ENCODE assay signal across 29 cellular contexts in the genomic region with DNA sequence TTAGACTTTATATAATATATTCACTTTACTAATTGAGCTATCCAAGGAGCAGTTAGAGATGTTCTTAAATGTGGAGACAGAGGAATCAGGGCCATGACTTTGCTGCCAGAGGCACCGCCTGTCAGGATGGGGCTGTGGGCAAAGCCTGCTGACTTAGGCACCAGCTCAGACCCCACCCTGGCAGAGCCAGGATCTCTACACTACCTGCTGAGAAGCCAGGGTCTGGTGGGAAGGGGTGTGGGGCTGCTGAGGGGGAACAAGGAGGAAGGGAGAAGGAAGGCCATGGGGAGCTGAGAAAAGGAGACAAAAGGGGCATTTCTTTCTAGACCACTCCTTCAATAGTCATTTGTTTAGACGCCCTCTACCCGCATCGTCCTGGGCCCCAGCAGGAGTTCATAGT.
"Had no signal": no experiment of that assay in that cellular context is flagged by ENCODE, and none has a peak within 500 bp of the region (broad histone marks: within the 10 kb centered on the region; RNA-seq: fewer than 3 reads in every experiment).

No MANE protein-coding gene starts in this region.

- ATAC-seq: activated CD8-positive, alpha-beta memory T cell treated with anti-CD3 and anti-CD28 coated beads, Interleukin-2, amount 10 ng/mL, durations not matched to agents 7 days and 5 days; activated CD8-positive, alpha-beta T cell treated with anti-CD3 and anti-CD28 coated beads, Interleukin-2, amount 10 ng/mL, durations not matched to agents 7 days and 5 days; activated naive CD8-positive, alpha-beta T cell treated with anti-CD3 and anti-CD28 coated beads, Interleukin-2, amount 50 U/mL, for 24 hours; body of pancreas; T-cell; T-helper 17 cell had no signal

- H3K36me3 Mint-ChIP-seq: activated CD8-positive, alpha-beta memory T cell treated with anti-CD3 and anti-CD28 coated beads, Interleukin-2, amount 10 ng/mL, durations not matched to agents 7 days and 5 days; activated naive CD4-positive, alpha-beta T cell treated with anti-CD3 and anti-CD28 coated beads, Interleukin-2, amount 10 ng/mL, durations not matched to agents 7 days and 5 days; activated naive CD4-positive, alpha-beta T cell treated with anti-CD3 and anti-CD28 coated beads, Interleukin-2, amount 50 U/mL, for 24 hours; activated naive CD8-positive, alpha-beta T cell; activated naive CD8-positive, alpha-beta T cell treated with anti-CD3 and anti-CD28 coated beads, Interleukin-2, amount 10 ng/mL, durations not matched to agents 7 days and 5 days; T-cell had no signal

- H3K27ac ChIP-seq: body of pancreas, brain microvascular endothelial cell, breast epithelium, VCaP had no signal

- H3K27me3 Mint-ChIP-seq: activated naive CD8-positive, alpha-beta T cell had no signal

- H3K27me3 ChIP-seq: body of pancreas had no signal

- H3K4me1 Mint-ChIP-seq: activated B cell treated with CpG ODN at 0.5 μM for 24 hours; activated CD4-positive, alpha-beta memory T cell treated with anti-CD3 and anti-CD28 coated beads, Interleukin-2, amount 10 ng/mL, durations not matched to agents 7 days and 5 days; activated CD4-positive, alpha-beta T cell treated with anti-CD3 and anti-CD28 coated beads, Interleukin-2, amount 10 ng/mL, durations not matched to agents 7 days and 5 days; activated CD8-positive, alpha-beta memory T cell treated with anti-CD3 and anti-CD28 coated beads, Interleukin-2, amount 10 ng/mL, durations not matched to agents 7 days and 5 days; activated naive CD4-positive, alpha-beta T cell treated with anti-CD3 and anti-CD28 coated beads, Interleukin-2, amount 10 ng/mL, durations not matched to agents 7 days and 5 days; activated naive CD4-positive, alpha-beta T cell treated with anti-CD3 and anti-CD28 coated beads, Interleukin-2, amount 50 U/mL, for 24 hours; activated naive CD8-positive, alpha-beta T cell treated with anti-CD3 and anti-CD28 coated beads, Interleukin-2, amount 10 ng/mL, durations not matched to agents 7 days and 5 days; activated naive CD8-positive, alpha-beta T cell treated with anti-CD3 and anti-CD28 coated beads, Interleukin-2, amount 50 U/mL, for 24 hours; T-cell; T-helper 17 cell had no signal

- DNase-seq: activated B cell treated with CpG ODN at 0.5 μM for 24 hours; activated CD4-positive, alpha-beta memory T cell treated with anti-CD3 and anti-CD28 coated beads, Interleukin-2, amount 10 ng/mL, durations not matched to agents 7 days and 5 days; activated CD4-positive, alpha-beta T cell treated with anti-CD3 and anti-CD28 coated beads for 48 hours; activated CD4-positive, alpha-beta T cell treated with anti-CD3 and anti-CD28 coated beads, Interleukin-2, amount 10 ng/mL, durations not matched to agents 7 days and 5 days; activated CD4-positive, alpha-beta T cell treated with anti-CD3 and anti-CD28 coated beads, Interleukin-2, amount 50 U/mL, for 48 hours; activated CD4-positive, CD25-positive, alpha-beta regulatory T cell treated with anti-CD3 and anti-CD28 coated beads, Interleukin-2, amount 50 U/mL, for 72 hours; activated CD8-positive, alpha-beta memory T cell treated with anti-CD3 and anti-CD28 coated beads for 24 hours; activated CD8-positive, alpha-beta memory T cell treated with anti-CD3 and anti-CD28 coated beads, Interleukin-2, amount 10 ng/mL, durations not matched to agents 7 days and 5 days; activated CD8-positive, alpha-beta memory T cell treated with anti-CD3 and anti-CD28 coated beads, Interleukin-2, amount 50 U/mL, for 48 hours; activated CD8-positive, alpha-beta T cell treated with anti-CD3 and anti-CD28 coated beads, Interleukin-2, amount 10 ng/mL, durations not matched to agents 7 days and 5 days; activated effector memory CD4-positive, alpha-beta T cell treated with Interleukin-2 at 50 U/mL for 16 hours; activated gamma-delta T cell; activated naive CD4-positive, alpha-beta T cell treated with anti-CD3 and anti-CD28 coated beads, Interleukin-2, amount 10 ng/mL, durations not matched to agents 7 days and 5 days; activated naive CD4-positive, alpha-beta T cell treated with Interleukin-2 at 50 U/mL for 16 hours; activated naive CD8-positive, alpha-beta T cell treated with anti-CD3 and anti-CD28 coated beads, Interleukin-2, amount 10 ng/mL, durations not matched to agents 7 days and 5 days; activated naive CD8-positive, alpha-beta T cell treated with anti-CD3 and anti-CD28 coated beads, Interleukin-2, amount 50 U/mL, for 24 hours; activated T-cell treated with anti-CD3 and anti-CD28 coated beads, Interleukin-2, amount 50 U/mL, for 24 hours; activated T-cell treated with anti-CD3 and anti-CD28 coated beads, Interleukin-2, amount 50 U/mL, for 48 hours; amygdala; body of pancreas; brain microvascular endothelial cell; central memory CD4-positive, alpha-beta T cell; T-cell; T-helper 17 cell had no signal

- H3K9me3 Mint-ChIP-seq: activated B cell treated with CpG ODN at 0.5 μM for 24 hours; activated CD4-positive, alpha-beta memory T cell treated with anti-CD3 and anti-CD28 coated beads, Interleukin-2, amount 10 ng/mL, durations not matched to agents 7 days and 5 days; activated CD4-positive, alpha-beta T cell treated with anti-CD3 and anti-CD28 coated beads, Interleukin-2, amount 10 ng/mL, durations not matched to agents 7 days and 5 days; activated naive CD4-positive, alpha-beta T cell treated with anti-CD3 and anti-CD28 coated beads, Interleukin-2, amount 10 ng/mL, durations not matched to agents 7 days and 5 days; activated naive CD4-positive, alpha-beta T cell treated with anti-CD3 and anti-CD28 coated beads, Interleukin-2, amount 50 U/mL, for 24 hours; activated naive CD8-positive, alpha-beta T cell treated with anti-CD3 and anti-CD28 coated beads, Interleukin-2, amount 10 ng/mL, durations not matched to agents 7 days and 5 days; activated naive CD8-positive, alpha-beta T cell treated with anti-CD3 and anti-CD28 coated beads, Interleukin-2, amount 50 U/mL, for 24 hours; activated T-cell treated with anti-CD3 and anti-CD28 coated beads, Interleukin-2, amount 50 U/mL, for 24 hours; activated T-helper 2 cell treated with anti-CD3 and anti-CD28 coated beads, Interferon-gamma antibody, Interleukin-2, Interleukin-4, amounts not matched to agents 10 μg/mL and 5 μg/mL and 100 μg/mL, durations not matched to agents 14 hours and 24 hours and 36 hours; T-cell had no signal

- H3K4me3 Mint-ChIP-seq: activated B cell treated with CpG ODN at 0.5 μM for 24 hours; activated CD4-positive, alpha-beta memory T cell treated with anti-CD3 and anti-CD28 coated beads, Interleukin-2, amount 10 ng/mL, durations not matched to agents 7 days and 5 days; activated CD4-positive, alpha-beta T cell treated with anti-CD3 and anti-CD28 coated beads, Interleukin-2, amount 10 ng/mL, durations not matched to agents 7 days and 5 days; activated CD8-positive, alpha-beta memory T cell treated with anti-CD3 and anti-CD28 coated beads, Interleukin-2, amount 10 ng/mL, durations not matched to agents 7 days and 5 days; activated CD8-positive, alpha-beta T cell treated with anti-CD3 and anti-CD28 coated beads, Interleukin-2, amount 10 ng/mL, durations not matched to agents 7 days and 5 days; activated naive CD4-positive, alpha-beta T cell treated with anti-CD3 and anti-CD28 coated beads, Interleukin-2, amount 10 ng/mL, durations not matched to agents 7 days and 5 days; activated naive CD4-positive, alpha-beta T cell treated with anti-CD3 and anti-CD28 coated beads, Interleukin-2, amount 50 U/mL, for 24 hours; activated naive CD8-positive, alpha-beta T cell; activated naive CD8-positive, alpha-beta T cell treated with anti-CD3 and anti-CD28 coated beads, Interleukin-2, amount 10 ng/mL, durations not matched to agents 7 days and 5 days; activated naive CD8-positive, alpha-beta T cell treated with anti-CD3 and anti-CD28 coated beads, Interleukin-2, amount 50 U/mL, for 24 hours; activated T-cell treated with anti-CD3 and anti-CD28 coated beads, Interleukin-2, amount 50 U/mL, for 24 hours; T-cell; T-helper 17 cell had no signal

- H3K4me3 ChIP-seq: body of pancreas, breast epithelium had no signal

- H3K27ac Mint-ChIP-seq: activated B cell treated with CpG ODN at 0.5 μM for 24 hours; activated CD4-positive, alpha-beta memory T cell treated with anti-CD3 and anti-CD28 coated beads, Interleukin-2, amount 10 ng/mL, durations not matched to agents 7 days and 5 days; activated CD4-positive, alpha-beta T cell treated with anti-CD3 and anti-CD28 coated beads, Interleukin-2, amount 10 ng/mL, durations not matched to agents 7 days and 5 days; activated CD8-positive, alpha-beta memory T cell treated with anti-CD3 and anti-CD28 coated beads, Interleukin-2, amount 10 ng/mL, durations not matched to agents 7 days and 5 days; activated CD8-positive, alpha-beta T cell treated with anti-CD3 and anti-CD28 coated beads, Interleukin-2, amount 10 ng/mL, durations not matched to agents 7 days and 5 days; activated naive CD4-positive, alpha-beta T cell treated with anti-CD3 and anti-CD28 coated beads, Interleukin-2, amount 10 ng/mL, durations not matched to agents 7 days and 5 days; activated naive CD4-positive, alpha-beta T cell treated with anti-CD3 and anti-CD28 coated beads, Interleukin-2, amount 50 U/mL, for 24 hours; activated naive CD8-positive, alpha-beta T cell; activated naive CD8-positive, alpha-beta T cell treated with anti-CD3 and anti-CD28 coated beads, Interleukin-2, amount 10 ng/mL, durations not matched to agents 7 days and 5 days; activated naive CD8-positive, alpha-beta T cell treated with anti-CD3 and anti-CD28 coated beads, Interleukin-2, amount 50 U/mL, for 24 hours; activated T-cell treated with anti-CD3 and anti-CD28 coated beads, Interleukin-2, amount 50 U/mL, for 24 hours; activated T-helper 2 cell treated with anti-CD3 and anti-CD28 coated beads, Interferon-gamma antibody, Interleukin-2, Interleukin-4, amounts not matched to agents 10 μg/mL and 5 μg/mL and 100 μg/mL, durations not matched to agents 14 hours and 24 hours and 36 hours; T-cell; T-helper 17 cell had no signal
